In genomic region chr18:56919190-56919589, GRCh38 we compare ENCODE assay signal across 17 cellular contexts.
DNase-seq lines count a peak whose midpoint lies in the region; ATAC-seq, FAIRE-seq and TF ChIP-seq lines count a peak whose summit lies in the region.
"Had no signal": no experiment of that assay in that cellular context is flagged by ENCODE, and none has a peak within 500 bp of the region (broad histone marks: within the 10 kb centered on the region; RNA-seq: fewer than 3 reads in every experiment).

No MANE protein-coding gene starts in this region.

- peak overlapping the region; percentile 38 for H3K9ac ChIP-seq in HUES6 (ENCODE audit: low read length)

- H3K4me3 Mint-ChIP-seq in T-helper 2 cell treated with Interferon-gamma antibody and Interleukin-4, amounts not matched to agents 5 μg/mL and 100 μg/mL, for 36 hours, result no peak overlapping the region
- H3K4me3 Mint-ChIP-seq: CD4-positive, alpha-beta T cell had no signal

- intact Hi-C loops in upper lobe of right lung (cut with DNase I), result no loop called here

- DNase-seq in GM12891 (ENCODE audit: insufficient read length, low spot score) (no peak), dermis blood vessel endothelial cell (peak; percentile 56), iPS-NIHi11 (ENCODE audit: low spot score) (peak; percentile 10), upper lobe of right lung (no peak), SW 1271 (lab: John Stamatoyannopoulos, UW) (no peak)
- DNase-seq in T-helper 2 cell treated with Interferon-gamma antibody and Interleukin-4, amounts not matched to agents 5 μg/mL and 100 μg/mL, for 36 hours (ENCODE audit: low spot score), result no peak
- DNase-seq: ACHN; Calu3; CD4-positive, alpha-beta T cell; HCEC 1CT; KG1; NCI-H1092; NCI-H2107; NCI-H774 had no signal

- H3K4me1 ChIP-seq in HUES6 (ENCODE audit: control insufficient read depth, insufficient read depth, low read length) (peaks cover 16% of the 10 kb centered on the region), upper lobe of right lung (no peaks in the 10 kb centered on the region)

- FAIRE-seq in GM12891 (lab: Jason Lieb, UNC), result peak; percentile 9

- ATAC-seq in upper lobe of right lung, result no peak
- ATAC-seq in HG03439 (IDR thresholded peaks at IDR 0.05; ENCODE audit: unreplicated experiment), result no peak
- ATAC-seq: Panc1 had no signal

- H3K9me3 ChIP-seq in HUES6 (ENCODE audit: control insufficient read depth, insufficient read depth, low read depth, low read length) (no peaks in the 10 kb centered on the region), upper lobe of right lung (no peaks in the 10 kb centered on the region)

- no peaks in the 10 kb centered on the region for H3K9me3 Mint-ChIP-seq in T-helper 2 cell treated with Interferon-gamma antibody and Interleukin-4, amounts not matched to agents 5 μg/mL and 100 μg/mL, for 36 hours
- H3K9me3 Mint-ChIP-seq: CD4-positive, alpha-beta T cell had no signal

- no peak overlapping the region for H3K27ac Mint-ChIP-seq in T-helper 2 cell treated with Interferon-gamma antibody and Interleukin-4, amounts not matched to agents 5 μg/mL and 100 μg/mL, for 36 hours
- H3K27ac Mint-ChIP-seq: CD4-positive, alpha-beta T cell had no signal

- no peak for TF ChIP-seq CTCF in upper lobe of right lung (IDR thresholded peaks at IDR 0.05)

- no peaks in the 10 kb centered on the region for H3K36me3 Mint-ChIP-seq in T-helper 2 cell treated with Interferon-gamma antibody and Interleukin-4, amounts not matched to agents 5 μg/mL and 100 μg/mL, for 36 hours (ENCODE audit: low read depth)

- H3K4me1 Mint-ChIP-seq in T-helper 2 cell treated with Interferon-gamma antibody and Interleukin-4, amounts not matched to agents 5 μg/mL and 100 μg/mL, for 36 hours (ENCODE audit: low read depth), result peaks cover 5% of the 10 kb centered on the region

- H3K27ac ChIP-seq in HUES6 (ENCODE audit: low read depth, low read length), result no peak overlapping the region
- H3K27ac ChIP-seq in upper lobe of right lung, result no peak overlapping the region

- H3K36me3 ChIP-seq in HUES6 (ENCODE audit: control insufficient read depth, insufficient read depth, low read length) (no peaks in the 10 kb centered on the region), upper lobe of right lung (no peaks in the 10 kb centered on the region)

- no peak for TF ChIP-seq POLR2A in GM12891 (IDR thresholded peaks at IDR 0.05; ENCODE audit: low read depth, low read length)

- no peaks in the 10 kb centered on the region for H3K27me3 Mint-ChIP-seq in T-helper 2 cell treated with Interferon-gamma antibody and Interleukin-4, amounts not matched to agents 5 μg/mL and 100 μg/mL, for 36 hours (ENCODE audit: low read depth)
- H3K27me3 Mint-ChIP-seq: CD4-positive, alpha-beta T cell had no signal

- H3K4me3 ChIP-seq in HUES6 (ENCODE audit: low read depth, low read length), result no peak overlapping the region
- no peak overlapping the region for H3K4me3 ChIP-seq in upper lobe of right lung

- H3K27me3 ChIP-seq in HUES6 (ENCODE audit: control insufficient read depth, insufficient read depth, low read length), result no peaks in the 10 kb centered on the region
- H3K27me3 ChIP-seq in upper lobe of right lung, result no peaks in the 10 kb centered on the region

TF ChIP-seq in GM12891, 5 proteins besides CTCF, POLR2A, EP300 and RAD21:
- TF ChIP-seq TAF1 (IDR thresholded peaks at IDR 0.05; ENCODE audit: low read depth, low read length), result no peak
- TF ChIP-seq SPI1 (IDR thresholded peaks at IDR 0.05; ENCODE audit: low read depth, low read length), result no peak
- no peak for TF ChIP-seq POLR2AphosphoS5 (IDR thresholded peaks at IDR 0.05; ENCODE audit: low read depth, low read length)
- TF ChIP-seq POU2F2 (IDR thresholded peaks at IDR 0.05; ENCODE audit: low read depth, low read length), result no peak
- TF ChIP-seq PAX5 (IDR thresholded peaks at IDR 0.05; ENCODE audit: insufficient read depth, low read length, severe bottlenecking), result no peak

Comparison
In these comparisons a context has a peak if more than half of its experiments do, and no peak if none do; other contexts are left out.
1. DNase-seq: peak in dermis blood vessel endothelial cell (single experiment) and iPS-NIHi11 (single experiment); none in GM12891 (single experiment), upper lobe of right lung (single experiment), SW 1271 (0 of 2) and T-helper 2 cell treated with Interferon-gamma antibody and Interleukin-4, amounts not matched to agents 5 μg/mL and 100 μg/mL, for 36 hours (single experiment).